In genomic region chr12:31507966-31508365, GRCh38 we compare ENCODE assay signal across 22 cellular contexts.
A peak's percentile ranks its signal among the peaks of the same experiment; 100 is the strongest.
DNase-seq lines count a peak whose midpoint lies in the region; ATAC-seq and TF ChIP-seq lines count a peak whose summit lies in the region.
"Had no signal": no experiment of that assay in that cellular context is flagged by ENCODE, and none has a peak within 500 bp of the region (broad histone marks: within the 10 kb centered on the region; RNA-seq: fewer than 3 reads in every experiment).

No MANE protein-coding gene starts in this region.

- TF ChIP-seq CTCF in PC-3 (conservative IDR thresholded peaks at IDR 0.05; ENCODE audit: low read depth, low read length) (no peak), epithelial cell of esophagus (IDR thresholded peaks at IDR 0.05; ENCODE audit: insufficient read depth, low read depth, low read length, missing control alignments) (no peak), mesothelial cell of epicardium (IDR thresholded peaks at IDR 0.05; ENCODE audit: unreplicated experiment) (no peak)

- no peaks in the 10 kb centered on the region for H3K27me3 Mint-ChIP-seq in mesothelial cell of epicardium (ENCODE audit: low read depth)
- H3K27me3 Mint-ChIP-seq: activated CD4-positive, alpha-beta memory T cell treated with anti-CD3 and anti-CD28 coated beads, Interleukin-2, amount 10 ng/mL, durations not matched to agents 7 days and 5 days had no signal

- H3F3A ChIP-seq in PC-3 (ENCODE audit: low read length, unreplicated experiment): no peaks in the 10 kb centered on the region

- H3K4me1 Mint-ChIP-seq in mesothelial cell of epicardium: peaks cover 27% of the 10 kb centered on the region
- H3K4me1 Mint-ChIP-seq: activated CD4-positive, alpha-beta memory T cell treated with anti-CD3 and anti-CD28 coated beads, Interleukin-2, amount 10 ng/mL, durations not matched to agents 7 days and 5 days; natural killer cell had no signal

- H3K4me3 Mint-ChIP-seq in mesothelial cell of epicardium: no peak overlapping the region
- H3K4me3 Mint-ChIP-seq: activated CD4-positive, alpha-beta memory T cell treated with anti-CD3 and anti-CD28 coated beads, Interleukin-2, amount 10 ng/mL, durations not matched to agents 7 days and 5 days; natural killer cell had no signal

- intact Hi-C loops in PC-3 (cut with micrococcal nuclease): no loop called here

- POLR2A ChIA-PET in PC-3 (lab: Charles Lee; ENCODE audit: unreplicated experiment): interaction anchor here (0.6 to 0.7 kb wide), 2 partner anchors 11 to 59 kb away, joined by 3 to 5 read pairs; no protein-coding TSS in a partner anchor

- H3K4me1 ChIP-seq in PC-3 (ENCODE audit: insufficient read depth, low read length): peaks cover 27% of the 10 kb centered on the region
- H3K4me1 ChIP-seq: vagina had no signal

- BruUV-seq in PC-3 (replicated peaks; lab: Mats Ljungman, UMichigan): no TSS peak

- no peaks in the 10 kb centered on the region for H3K79me2 ChIP-seq in PC-3 (ENCODE audit: low read length)

- H3K4me3 ChIP-seq in PC-3 (ENCODE audit: low read length): no peak overlapping the region
- no peak overlapping the region for H3K4me3 ChIP-seq in epithelial cell of esophagus (ENCODE audit: low read length)
- H3K4me3 ChIP-seq: esophagus muscularis mucosa, psoas muscle, stomach, vagina had no signal

- no peaks in the 10 kb centered on the region for H3K9me2 ChIP-seq in PC-3 (replicated peaks; ENCODE audit: low read length)

- H3K27ac Mint-ChIP-seq in mesothelial cell of epicardium: peak overlapping the region; percentile 61
- H3K27ac Mint-ChIP-seq: activated CD4-positive, alpha-beta memory T cell treated with anti-CD3 and anti-CD28 coated beads, Interleukin-2, amount 10 ng/mL, durations not matched to agents 7 days and 5 days; natural killer cell had no signal

- H4K20me1 ChIP-seq in PC-3 (ENCODE audit: low read length): no peaks in the 10 kb centered on the region

- H3K9ac ChIP-seq in PC-3 (ENCODE audit: low read length): no peak overlapping the region

- DNase-seq in ELR (ENCODE audit: low read depth) (peak; percentile 79), PC-3 (peak; percentile 57), epithelial cell of esophagus (ENCODE audit: low read depth) (peak; percentile 73), mesothelial cell of epicardium (ENCODE audit: low spot score in 2 of 2, unreplicated experiment in 2 of 2) (no peak), COLO829 (ENCODE audit: low spot score) (no peak), NCI-H345 treated with DMSO at 0.1 percent for 48 hours (lab: John Stamatoyannopoulos, UW; ENCODE audit: unreplicated experiment) (no peak), foreskin melanocyte (no peak)
- DNase-seq: activated CD4-positive, alpha-beta memory T cell treated with anti-CD3 and anti-CD28 coated beads, Interleukin-2, amount 10 ng/mL, durations not matched to agents 7 days and 5 days; activated T-cell treated with anti-CD3 and anti-CD28 coated beads, Interleukin-2, amount 50 U/mL, for 48 hours; cortex of kidney; GOT3; MV-4-11; natural killer cell; NCI-H2081 treated with DMSO at 0.1 percent for 48 hours; psoas muscle; stimulated activated CD4-positive, alpha-beta T cell treated with anti-CD3 and anti-CD28 coated beads, Interleukin-12 subunit alpha, Interleukin-12 subunit beta, amount 100 ng/mL, for 4 hours; stomach had no signal

- CTCF ChIA-PET in PC-3 (lab: Charles Lee): no interaction called here

- ATAC-seq in PC-3 (peak; percentile 64), HG02885 (IDR thresholded peaks at IDR 0.05; ENCODE audit: poor library complexity, unreplicated experiment) (no peak)
- ATAC-seq: HepG2, natural killer cell had no signal

- peaks cover 7% of the 10 kb centered on the region for H3K36me3 Mint-ChIP-seq in mesothelial cell of epicardium
- H3K36me3 Mint-ChIP-seq: natural killer cell had no signal

- no peaks in the 10 kb centered on the region for H3K36me3 ChIP-seq in PC-3 (ENCODE audit: low read depth, low read length)
- H3K36me3 ChIP-seq: esophagus muscularis mucosa, stomach, vagina had no signal

- H2AFZ ChIP-seq in PC-3 (ENCODE audit: low read length): 0 out of 2 replicates have a peak overlapping the region, but pooled peaks have one; percentile 9

- H3K27ac ChIP-seq in PC-3 (ENCODE audit: low read length): peak overlapping the region; percentile 53
- H3K27ac ChIP-seq: esophagus muscularis mucosa, psoas muscle, stomach, vagina, VCaP had no signal

- peak overlapping the region; percentile 38 for H3K4me2 ChIP-seq in PC-3 (ENCODE audit: low read length)

- H3K9me3 ChIP-seq in PC-3 (ENCODE audit: low read length): no peaks in the 10 kb centered on the region
- H3K9me3 ChIP-seq: vagina had no signal

- H3K9me3 Mint-ChIP-seq in mesothelial cell of epicardium: peaks cover 17% of the 10 kb centered on the region

- no peaks in the 10 kb centered on the region for H3K27me3 ChIP-seq in PC-3 (ENCODE audit: low read length)
- H3K27me3 ChIP-seq: esophagus muscularis mucosa, stomach, vagina had no signal

Comparison
In these comparisons a context has a peak if more than half of its experiments do, and no peak if none do; other contexts are left out.
1. DNase-seq: peak in ELR (single experiment), PC-3 (single experiment) and epithelial cell of esophagus (single experiment); none in mesothelial cell of epicardium (0 of 2), COLO829 (single experiment), NCI-H345 treated with DMSO at 0.1 percent for 48 hours (single experiment) and foreskin melanocyte (single experiment).